1 cellular context compared by ENCODE assay signal in the genomic region with DNA sequence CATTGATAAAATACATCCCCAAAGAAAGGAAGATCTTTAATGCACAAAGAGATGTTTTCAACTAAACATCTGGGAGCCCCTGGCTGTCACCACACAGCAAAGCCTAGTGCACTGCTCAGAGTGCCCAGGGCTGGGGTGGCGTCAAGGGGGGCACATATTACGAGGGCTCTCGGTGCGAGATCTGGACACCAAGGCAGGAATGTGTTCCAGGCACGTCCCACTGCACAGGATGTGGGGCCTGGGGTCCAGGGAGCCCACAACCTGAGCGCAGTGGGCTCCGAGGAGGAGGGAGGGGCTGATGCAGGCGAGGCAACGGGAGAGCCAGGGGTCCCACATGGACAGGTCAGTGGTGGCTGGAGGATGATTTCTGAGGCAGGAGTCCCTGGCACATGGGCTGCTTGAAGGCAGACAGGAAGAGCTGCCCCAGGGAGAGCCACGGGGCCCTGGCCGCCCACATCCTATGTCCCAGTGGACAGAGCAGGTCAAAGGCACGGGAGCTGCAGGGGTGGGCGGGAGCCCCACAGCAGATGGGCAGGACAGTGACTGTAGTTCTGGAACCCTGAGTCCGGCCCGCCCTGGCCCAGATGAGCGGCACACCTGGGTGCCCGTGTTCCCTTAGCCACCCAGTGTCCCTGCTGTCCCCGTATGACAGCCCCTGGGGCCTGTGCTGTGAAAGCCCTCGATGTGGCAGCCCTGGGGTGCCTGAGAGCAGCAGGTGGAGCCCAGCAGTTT.
TF ChIP-seq lines count a peak whose summit lies in the region.

No MANE protein-coding gene starts in this region.

TF ChIP-seq in K562, 482 proteins besides CTCF, POLR2A, EP300 and RAD21:
- TF ChIP-seq PURB (CRISPR knock-in tag; IDR thresholded peaks at IDR 0.05; ENCODE audit: low read depth) (no peak), RBM22 (IDR thresholded peaks at IDR 0.05; ENCODE audit: low read depth, low read length, poor library complexity, severe bottlenecking) (peak; percentile 83), POLR2G (IDR thresholded peaks at IDR 0.05; ENCODE audit: low read depth, low read length) (peak; percentile 67)
- TF ChIP-seq, protein P1, sequence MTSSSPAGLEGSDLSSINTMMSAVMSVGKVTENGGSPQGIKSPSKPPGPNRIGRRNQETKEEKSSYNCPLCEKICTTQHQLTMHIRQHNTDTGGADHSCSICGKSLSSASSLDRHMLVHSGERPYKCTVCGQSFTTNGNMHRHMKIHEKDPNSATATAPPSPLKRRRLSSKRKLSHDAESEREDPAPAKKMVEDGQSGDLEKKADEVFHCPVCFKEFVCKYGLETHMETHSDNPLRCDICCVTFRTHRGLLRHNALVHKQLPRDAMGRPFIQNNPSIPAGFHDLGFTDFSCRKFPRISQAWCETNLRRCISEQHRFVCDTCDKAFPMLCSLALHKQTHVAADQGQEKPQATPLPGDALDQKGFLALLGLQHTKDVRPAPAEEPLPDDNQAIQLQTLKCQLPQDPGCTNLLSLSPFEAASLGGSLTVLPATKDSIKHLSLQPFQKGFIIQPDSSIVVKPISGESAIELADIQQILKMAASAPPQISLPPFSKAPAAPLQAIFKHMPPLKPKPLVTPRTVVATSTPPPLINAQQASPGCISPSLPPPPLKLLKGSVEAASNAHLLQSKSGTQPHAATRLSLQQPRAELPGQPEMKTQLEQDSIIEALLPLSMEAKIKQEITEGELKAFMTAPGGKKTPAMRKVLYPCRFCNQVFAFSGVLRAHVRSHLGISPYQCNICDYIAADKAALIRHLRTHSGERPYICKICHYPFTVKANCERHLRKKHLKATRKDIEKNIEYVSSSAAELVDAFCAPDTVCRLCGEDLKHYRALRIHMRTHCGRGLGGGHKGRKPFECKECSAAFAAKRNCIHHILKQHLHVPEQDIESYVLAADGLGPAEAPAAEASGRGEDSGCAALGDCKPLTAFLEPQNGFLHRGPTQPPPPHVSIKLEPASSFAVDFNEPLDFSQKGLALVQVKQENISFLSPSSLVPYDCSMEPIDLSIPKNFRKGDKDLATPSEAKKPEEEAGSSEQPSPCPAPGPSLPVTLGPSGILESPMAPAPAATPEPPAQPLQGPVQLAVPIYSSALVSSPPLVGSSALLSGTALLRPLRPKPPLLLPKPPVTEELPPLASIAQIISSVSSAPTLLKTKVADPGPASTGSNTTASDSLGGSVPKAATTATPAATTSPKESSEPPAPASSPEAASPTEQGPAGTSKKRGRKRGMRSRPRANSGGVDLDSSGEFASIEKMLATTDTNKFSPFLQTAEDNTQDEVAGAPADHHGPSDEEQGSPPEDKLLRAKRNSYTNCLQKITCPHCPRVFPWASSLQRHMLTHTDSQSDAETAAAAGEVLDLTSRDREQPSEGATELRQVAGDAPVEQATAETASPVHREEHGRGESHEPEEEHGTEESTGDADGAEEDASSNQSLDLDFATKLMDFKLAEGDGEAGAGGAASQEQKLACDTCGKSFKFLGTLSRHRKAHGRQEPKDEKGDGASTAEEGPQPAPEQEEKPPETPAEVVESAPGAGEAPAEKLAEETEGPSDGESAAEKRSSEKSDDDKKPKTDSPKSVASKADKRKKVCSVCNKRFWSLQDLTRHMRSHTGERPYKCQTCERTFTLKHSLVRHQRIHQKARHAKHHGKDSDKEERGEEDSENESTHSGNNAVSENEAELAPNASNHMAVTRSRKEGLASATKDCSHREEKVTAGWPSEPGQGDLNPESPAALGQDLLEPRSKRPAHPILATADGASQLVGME (CRISPR knock-in tag; IDR thresholded peaks at IDR 0.05), result no peak
